10 cellular contexts compared by ENCODE assay signal in the genomic region with DNA sequence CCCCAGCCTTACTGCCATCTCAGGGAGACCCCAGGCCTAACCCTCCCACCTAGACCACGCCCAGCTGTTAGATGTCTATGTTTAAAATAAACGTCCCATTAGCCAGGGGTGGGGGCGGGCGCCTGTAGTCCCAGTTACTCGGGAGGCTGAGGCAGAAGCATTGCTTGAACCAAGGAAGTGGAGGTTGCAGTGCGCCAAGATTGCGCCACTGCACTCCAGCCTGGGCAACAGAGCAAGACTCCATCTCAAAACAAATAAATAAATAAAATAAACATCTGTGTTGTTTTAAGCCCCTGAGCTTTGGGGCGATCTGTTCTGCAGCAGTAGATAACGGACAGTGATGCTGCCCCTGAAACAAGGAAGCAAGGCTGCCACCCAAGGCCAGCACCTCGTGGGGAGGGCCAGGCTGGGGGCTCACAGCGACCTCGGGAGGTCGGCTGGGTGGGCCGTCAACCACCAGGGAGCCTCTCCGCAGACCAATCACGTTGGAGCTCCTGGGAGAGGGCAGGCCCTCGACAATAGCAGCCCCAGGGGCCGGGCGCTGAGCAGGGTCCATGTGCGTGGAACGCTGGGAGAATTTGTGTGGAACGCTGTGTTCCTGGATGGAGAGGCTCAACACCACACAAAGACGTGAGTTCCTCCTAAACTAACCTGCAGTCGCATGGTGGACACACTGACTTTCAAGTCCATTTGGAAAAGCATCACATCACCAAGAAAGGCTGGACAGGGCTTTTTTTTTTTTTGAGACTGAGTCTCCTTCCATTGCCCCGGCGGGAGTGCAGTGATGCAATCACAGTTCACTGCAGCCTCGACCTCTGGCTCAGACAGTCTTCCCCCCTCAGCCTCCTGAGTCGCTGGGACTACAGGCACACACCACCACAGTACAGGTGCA. TPM values are rescaled to one million over a fixed set of nuclear protein-coding genes. Genes with fewer than 3 reads are reported as not detected.
DNase-seq lines count a peak whose midpoint lies in the region; ATAC-seq and TF ChIP-seq lines count a peak whose summit lies in the region.
"Had no signal": no experiment of that assay in that cellular context is flagged by ENCODE, and none has a peak within 500 bp of the region (broad histone marks: within the 10 kb centered on the region; RNA-seq: fewer than 3 reads in every experiment).

No MANE protein-coding gene starts in this region.

- H2BK120ac ChIP-seq in trophoblast cell (ENCODE audit: insufficient read depth, low read length, poor library complexity): no peak overlapping the region

- no peak for TF ChIP-seq CTCF in DND-41 (IDR thresholded peaks at IDR 0.05; ENCODE audit: borderline replicate concordance, extremely low read depth, low read length, poor library complexity, severe bottlenecking)
- TF ChIP-seq CTCF in MM.1S (IDR thresholded peaks at IDR 0.05; ENCODE audit: low read length): no peak
- no peak for TF ChIP-seq CTCF in endodermal cell (conservative IDR thresholded peaks at IDR 0.05)

- no peak overlapping the region for H2BK5ac ChIP-seq in trophoblast cell (ENCODE audit: low read depth, low read length, poor library complexity)

- no peak overlapping the region for H3K23ac ChIP-seq in trophoblast cell (ENCODE audit: low read length)

- peak overlapping the region; percentile 65 for H3K4me3 Mint-ChIP-seq in endodermal cell

- H3K18ac ChIP-seq in trophoblast cell (ENCODE audit: low read length): no peak overlapping the region

- H3K79me2 ChIP-seq in DND-41 (ENCODE audit: insufficient read depth, low read length) (no peaks in the 10 kb centered on the region; the same call in 1 of the 2 replicates), MM.1S (ENCODE audit: low read length) (peaks cover 4% of the 10 kb centered on the region; the same call in 1 of the 2 replicates), trophoblast cell (ENCODE audit: control insufficient read depth, insufficient read depth, low read length, poor library complexity) (peaks cover 3% of the 10 kb centered on the region)

- H3K27me3 ChIP-seq in DND-41 (ENCODE audit: insufficient read depth, low read length, poor library complexity) (no peaks in the 10 kb centered on the region), MM.1S (replicated peaks; ENCODE audit: insufficient read depth, low read length) (peaks cover 47% of the 10 kb centered on the region), endodermal cell (ENCODE audit: control insufficient read depth, insufficient read depth, low read length, poor library complexity, severe bottlenecking) (no peaks in the 10 kb centered on the region), trophoblast cell (ENCODE audit: insufficient read depth, low read length) (no peaks in the 10 kb centered on the region)
- H3K27me3 ChIP-seq: ascending aorta had no signal

- H4K20me1 ChIP-seq in DND-41 (ENCODE audit: insufficient read depth, low read length) (peaks cover 14% of the 10 kb centered on the region; the same call in 1 of the 2 replicates), MM.1S (ENCODE audit: insufficient read depth, low read length) (no peaks in the 10 kb centered on the region)

- H2AFZ ChIP-seq in DND-41 (ENCODE audit: low read depth, low read length) (peak overlapping the region; percentile 71), MM.1S (ENCODE audit: low read length) (peak overlapping the region; percentile 94; the same call in 1 of the 2 replicates), trophoblast cell (ENCODE audit: insufficient read depth, low read length, poor library complexity) (no peak overlapping the region)

- WGBS in endodermal cell (ENCODE audit: insufficient coverage in 1 of 2, insufficient read length in 1 of 2), 2 experiments: 87% methylated on average over 19 to 28 of the region's 28 CpGs
- WGBS in trophoblast cell (ENCODE audit: extremely low coverage, insufficient coverage, insufficient read length): no CpG with 5 or more reads among the region's 28 CpGs

- no peaks in the 10 kb centered on the region for H3K9me3 ChIP-seq in DND-41 (ENCODE audit: insufficient read depth, low read length, severe bottlenecking)
- no peaks in the 10 kb centered on the region for H3K9me3 ChIP-seq in MM.1S (replicated peaks; ENCODE audit: insufficient read depth, low read length)
- no peaks in the 10 kb centered on the region for H3K9me3 ChIP-seq in endodermal cell (ENCODE audit: control insufficient read depth, low read length)
- no peaks in the 10 kb centered on the region for H3K9me3 ChIP-seq in trophoblast cell (ENCODE audit: insufficient read depth, low read depth, low read length)
- H3K9me3 ChIP-seq: ascending aorta, HAP-1 had no signal

- peak overlapping the region; percentile 66; the same call in 1 of the 2 replicates for H3K4me2 ChIP-seq in DND-41 (ENCODE audit: insufficient read depth, low read length)
- peak overlapping the region; percentile 98; the same call in 1 of the 2 replicates for H3K4me2 ChIP-seq in MM.1S (ENCODE audit: low read depth, low read length)
- H3K4me2 ChIP-seq in trophoblast cell (ENCODE audit: low read length): no peak overlapping the region

- H3K79me1 ChIP-seq in trophoblast cell (ENCODE audit: low read length): peaks cover 8% of the 10 kb centered on the region

- H4K91ac ChIP-seq in trophoblast cell (ENCODE audit: low read depth, low read length): peak overlapping the region; percentile 87

- H3K4me1 ChIP-seq in DND-41 (ENCODE audit: insufficient read depth, low read length): peaks cover 16% of the 10 kb centered on the region
- peaks cover 5% of the 10 kb centered on the region; the same call in 1 of the 2 replicates for H3K4me1 ChIP-seq in MM.1S (ENCODE audit: low read length)
- H3K4me1 ChIP-seq in endodermal cell (ENCODE audit: control insufficient read depth, insufficient read depth, low read length): no peaks in the 10 kb centered on the region
- H3K4me1 ChIP-seq in trophoblast cell (ENCODE audit: control insufficient read depth in 1 of 2, insufficient read depth in 2 of 2, low read length in 2 of 2): peaks cover 3 to 12% of the 10 kb centered on the region in 2 experiments

- H3F3A ChIP-seq in MM.1S (ENCODE audit: insufficient read depth, low read length): no peaks in the 10 kb centered on the region

- no peaks in the 10 kb centered on the region for H3K27me3 Mint-ChIP-seq in endodermal cell (ENCODE audit: insufficient read depth)

- peak overlapping the region; percentile 94 for H4K8ac ChIP-seq in trophoblast cell (ENCODE audit: low read depth, low read length)

- no peaks in the 10 kb centered on the region for H3K9me2 ChIP-seq in MM.1S (replicated peaks; ENCODE audit: insufficient read depth, low read length)

- no peaks in the 10 kb centered on the region for H3K9me3 Mint-ChIP-seq in endodermal cell

- H3K27ac ChIP-seq in DND-41 (ENCODE audit: low read length) (no peak overlapping the region), MM.1S (ENCODE audit: low read length) (no peak overlapping the region), endodermal cell (ENCODE audit: low read depth, low read length) (no peak overlapping the region), trophoblast cell (ENCODE audit: low read depth, low read length) (no peak overlapping the region)

- DNase-seq in DND-41: no peak
- no peak for DNase-seq in MM.1S
- DNase-seq in endodermal cell: no peak
- peak in 1 of 2 donors; percentile 6 for DNase-seq in trophoblast cell
- DNase-seq in AG08396 (ENCODE audit: low spot score): no peak
- no peak for DNase-seq in COLO829 (ENCODE audit: low spot score)
- DNase-seq in HT-29 (ENCODE audit: low spot score): no peak

- H3K14ac ChIP-seq in trophoblast cell (ENCODE audit: low read length): no peak overlapping the region

- no peak overlapping the region for H3K4ac ChIP-seq in trophoblast cell (ENCODE audit: low read depth, low read length)

- no peak overlapping the region for H2AK5ac ChIP-seq in trophoblast cell (ENCODE audit: low read length)

- H3K4me3 ChIP-seq in DND-41 (ENCODE audit: low read depth in 1 of 2, low read length in 2 of 2) (peak overlapping the region in 1 of 2 experiments; percentile 98; a peak in 1 of 4 replicates), MM.1S (ENCODE audit: low read length) (no peak overlapping the region), endodermal cell (ENCODE audit: low read length) (no peak overlapping the region), trophoblast cell (ENCODE audit: low read depth, low read length) (no peak overlapping the region)

- H3K9ac ChIP-seq in DND-41 (ENCODE audit: low read depth, low read length) (peak overlapping the region; percentile 57; the same call in 1 of the 2 replicates), MM.1S (ENCODE audit: low read length) (no peak overlapping the region), endodermal cell (ENCODE audit: extremely low read depth, low read length, poor library complexity, severe bottlenecking) (no peak overlapping the region), trophoblast cell (ENCODE audit: low read length) (no peak overlapping the region)

- H3K36me3 ChIP-seq in DND-41 (ENCODE audit: insufficient read depth, low read length) (no peaks in the 10 kb centered on the region), MM.1S (replicated peaks; ENCODE audit: insufficient read depth, low read length) (no peaks in the 10 kb centered on the region), endodermal cell (ENCODE audit: control insufficient read depth, insufficient read depth, low read length) (no peaks in the 10 kb centered on the region), trophoblast cell (ENCODE audit: control insufficient read depth in 1 of 2, insufficient read depth in 2 of 2, low read length in 2 of 2) (peaks cover 0 to 1% of the 10 kb centered on the region in 2 experiments)
- H3K36me3 ChIP-seq: HAP-1 had no signal

- H3K36me3 Mint-ChIP-seq in endodermal cell (ENCODE audit: low read depth): no peaks in the 10 kb centered on the region

- H2BK12ac ChIP-seq in trophoblast cell (ENCODE audit: low read length): peak overlapping the region; percentile 27

- ATAC-seq in DND-41 (ENCODE audit: insufficient read depth, low read depth): 0 out of 3 replicates have a peak, but pooled peaks have one; percentile 1
- no peak for ATAC-seq in HG03442 (IDR thresholded peaks at IDR 0.05; ENCODE audit: unreplicated experiment)

- no peaks in the 10 kb centered on the region for H3K4me1 Mint-ChIP-seq in endodermal cell

- no peak overlapping the region for H3K27ac Mint-ChIP-seq in endodermal cell

- peak overlapping the region; percentile 73 for H4K12ac ChIP-seq in trophoblast cell (ENCODE audit: low read depth, low read length)

RNA-seq across cellular contexts. Expression of a gene that starts 1.0 kb away (rescaled TPM):
- total RNA-seq in endodermal cell: 10 to 100 TPM; 34.5 to 37.0 TPM
- 15.5 TPM for polyA plus RNA-seq in endodermal cell (2013, experiment 1 of 2)
- polyA plus RNA-seq in endodermal cell (2013, experiment 2 of 2): 14.7 TPM
- 8.7 and 9.1 TPM in 2 replicates for polyA plus RNA-seq in trophoblast cell (2013)
- 109 and 163 TPM in 2 replicates for total RNA-seq in HT-29 (2014; rRNA removed; shearing (Covaris generic))

RNA-seq across cellular contexts. Expression of a gene that starts 21.1 kb away (rescaled TPM):
- total RNA-seq in endodermal cell: 1 to 10 TPM; 1.8 to 2.4 TPM
- polyA plus RNA-seq in endodermal cell (2013, experiment 1 of 2): 5.2 TPM
- polyA plus RNA-seq in endodermal cell (2013, experiment 2 of 2): 5.2 TPM
- 0.69 and 0.85 TPM in 2 replicates for polyA plus RNA-seq in trophoblast cell (2013)
- 2.2 and 2.4 TPM in 2 replicates for total RNA-seq in HT-29 (2014; rRNA removed; shearing (Covaris generic))
- total RNA-seq: ascending aorta had no signal

RNA-seq across cellular contexts. Expression of a gene that starts 27.5 kb away (rescaled TPM):
- not detected for total RNA-seq in endodermal cell
- not detected for polyA plus RNA-seq in endodermal cell (2013, experiment 1 of 2)
- not detected for polyA plus RNA-seq in endodermal cell (2013, experiment 2 of 2)
- polyA plus RNA-seq in trophoblast cell (2013): not detected in 2 replicates
- total RNA-seq in HT-29 (2014; rRNA removed; shearing (Covaris generic)): 0.13 TPM in 1 of 2 replicates, not detected in the other
- total RNA-seq: ascending aorta had no signal

RNA-seq across cellular contexts. Expression of a gene that starts 37.9 kb away (rescaled TPM):
- under 1 TPM in 1 of 2 donors, not detected in 1; 0.22 TPM for total RNA-seq in endodermal cell
- polyA plus RNA-seq in endodermal cell (2013, experiment 1 of 2): not detected
- polyA plus RNA-seq in endodermal cell (2013, experiment 2 of 2): not detected
- 0.03 TPM in 1 of 2 replicates, not detected in the other for polyA plus RNA-seq in trophoblast cell (2013)
- total RNA-seq in HT-29 (2014; rRNA removed; shearing (Covaris generic)): 26.3 and 31.1 TPM in 2 replicates
- total RNA-seq: ascending aorta had no signal

RNA-seq across cellular contexts. Expression of a gene that starts 51.8 kb away (rescaled TPM):
- total RNA-seq in endodermal cell: 10 to 100 TPM; 11.5 to 12.3 TPM
- 14.3 TPM for polyA plus RNA-seq in endodermal cell (2013, experiment 1 of 2)
- polyA plus RNA-seq in endodermal cell (2013, experiment 2 of 2): 13.6 TPM
- polyA plus RNA-seq in trophoblast cell (2013): 12.3 and 13.4 TPM in 2 replicates
- total RNA-seq in HT-29 (2014; rRNA removed; shearing (Covaris generic)): 42.5 and 43.6 TPM in 2 replicates
